In genomic region chr12:96327346-96327745, GRCh38 we compare ENCODE assay signal across 9 cellular contexts.
DNase-seq lines count a peak whose midpoint lies in the region; ATAC-seq and TF ChIP-seq lines count a peak whose summit lies in the region.
"Had no signal": no experiment of that assay in that cellular context is flagged by ENCODE, and none has a peak within 500 bp of the region (broad histone marks: within the 10 kb centered on the region; RNA-seq: fewer than 3 reads in every experiment).

No MANE protein-coding gene starts in this region.

- peaks cover 49% of the 10 kb centered on the region for H3K4me1 Mint-ChIP-seq in activated CD8-positive, alpha-beta T cell treated with anti-CD3 and anti-CD28 coated beads for 36 hours (ENCODE audit: low read depth)
- H3K4me1 Mint-ChIP-seq in activated CD8-positive, alpha-beta T cell treated with anti-CD3 and anti-CD28 coated beads, Interleukin-2, amount 10 ng/mL, durations not matched to agents 7 days and 5 days (ENCODE audit: low read depth) = peaks cover 34% of the 10 kb centered on the region
- H3K4me1 Mint-ChIP-seq in stimulated activated effector memory CD8-positive, alpha-beta T cell treated with anti-CD3 and anti-CD28 coated beads, Interleukin-12 subunit alpha, Interleukin-12 subunit beta, amount 100 ng/mL, for 72 hours = peaks cover 45% of the 10 kb centered on the region

- no peaks in the 10 kb centered on the region for H3K9me3 Mint-ChIP-seq in activated CD8-positive, alpha-beta T cell treated with anti-CD3 and anti-CD28 coated beads for 36 hours
- H3K9me3 Mint-ChIP-seq in activated CD8-positive, alpha-beta T cell treated with anti-CD3 and anti-CD28 coated beads, Interleukin-2, amount 10 ng/mL, durations not matched to agents 7 days and 5 days (ENCODE audit: insufficient read depth) = no peaks in the 10 kb centered on the region
- H3K9me3 Mint-ChIP-seq in stimulated activated effector memory CD8-positive, alpha-beta T cell treated with anti-CD3 and anti-CD28 coated beads, Interleukin-12 subunit alpha, Interleukin-12 subunit beta, amount 100 ng/mL, for 72 hours = no peaks in the 10 kb centered on the region

- WGBS in mammary epithelial cell (ENCODE audit: low coverage, missing lambda C conversion rate) = 80% methylated on average over 1 of the region's 1 CpG

- no peaks in the 10 kb centered on the region for H3K27me3 ChIP-seq in mammary epithelial cell (ENCODE audit: insufficient read depth, low read length)

- no peaks in the 10 kb centered on the region for H3K9me3 ChIP-seq in mammary epithelial cell (replicated peaks; ENCODE audit: insufficient read depth, low read length)

- DNase-seq in activated CD8-positive, alpha-beta T cell treated with anti-CD3 and anti-CD28 coated beads for 36 hours = no peak
- DNase-seq in activated CD8-positive, alpha-beta T cell treated with anti-CD3 and anti-CD28 coated beads, Interleukin-2, amount 10 ng/mL, durations not matched to agents 7 days and 5 days = no peak
- no peak for DNase-seq in stimulated activated effector memory CD8-positive, alpha-beta T cell treated with anti-CD3 and anti-CD28 coated beads, Interleukin-12 subunit alpha, Interleukin-12 subunit beta, amount 100 ng/mL, for 72 hours (ENCODE audit: low spot score in 2 of 2)
- no peak for DNase-seq in stimulated activated CD4-positive, alpha-beta T cell treated with anti-CD3 and anti-CD28 coated beads, Interleukin-15, amount 100 ng/mL, for 24 hours
- DNase-seq in Ammon's horn (ENCODE audit: low spot score) = no peak
- DNase-seq in mammary epithelial cell = no peak
- DNase-seq: activated CD4-positive, alpha-beta T cell treated with anti-CD3 and anti-CD28 coated beads for 48 hours had no signal

- peak overlapping the region; percentile 72 for H3K27ac Mint-ChIP-seq in activated CD8-positive, alpha-beta T cell treated with anti-CD3 and anti-CD28 coated beads for 36 hours
- H3K27ac Mint-ChIP-seq in activated CD8-positive, alpha-beta T cell treated with anti-CD3 and anti-CD28 coated beads, Interleukin-2, amount 10 ng/mL, durations not matched to agents 7 days and 5 days = no peak overlapping the region
- no peak overlapping the region for H3K27ac Mint-ChIP-seq in stimulated activated effector memory CD8-positive, alpha-beta T cell treated with anti-CD3 and anti-CD28 coated beads, Interleukin-12 subunit alpha, Interleukin-12 subunit beta, amount 100 ng/mL, for 72 hours

- H4K20me1 ChIP-seq in mammary epithelial cell (ENCODE audit: insufficient read depth, low read length) = peaks cover 2% of the 10 kb centered on the region

- H3K4me2 ChIP-seq in mammary epithelial cell (ENCODE audit: insufficient read depth, low read depth, low read length) = no peak overlapping the region

- peaks cover 7% of the 10 kb centered on the region for H3K36me3 ChIP-seq in mammary epithelial cell (ENCODE audit: insufficient read depth, low read length)

- dilution Hi-C loops in mammary epithelial cell (cut with HindIII; ENCODE audit: low sequenced_read_pairs) = loop anchor here (5.0 kb wide), 1 partner anchor 50 kb away; no protein-coding TSS in a partner anchor

- peaks cover 36% of the 10 kb centered on the region for H3K36me3 Mint-ChIP-seq in activated CD8-positive, alpha-beta T cell treated with anti-CD3 and anti-CD28 coated beads for 36 hours (ENCODE audit: low read depth)
- peaks cover 45% of the 10 kb centered on the region for H3K36me3 Mint-ChIP-seq in activated CD8-positive, alpha-beta T cell treated with anti-CD3 and anti-CD28 coated beads, Interleukin-2, amount 10 ng/mL, durations not matched to agents 7 days and 5 days (ENCODE audit: low read depth)
- H3K36me3 Mint-ChIP-seq in stimulated activated effector memory CD8-positive, alpha-beta T cell treated with anti-CD3 and anti-CD28 coated beads, Interleukin-12 subunit alpha, Interleukin-12 subunit beta, amount 100 ng/mL, for 72 hours = peaks cover 28% of the 10 kb centered on the region

- H3K9ac ChIP-seq in mammary epithelial cell (ENCODE audit: insufficient read depth, low read length) = no peak overlapping the region

- H3K27ac ChIP-seq in mammary epithelial cell (ENCODE audit: insufficient read depth, low read depth, low read length) = no peak overlapping the region

- H3K27me3 Mint-ChIP-seq in activated CD8-positive, alpha-beta T cell treated with anti-CD3 and anti-CD28 coated beads for 36 hours = no peaks in the 10 kb centered on the region
- no peaks in the 10 kb centered on the region for H3K27me3 Mint-ChIP-seq in activated CD8-positive, alpha-beta T cell treated with anti-CD3 and anti-CD28 coated beads, Interleukin-2, amount 10 ng/mL, durations not matched to agents 7 days and 5 days (ENCODE audit: low read depth)

- no TSS peak for BruUV-seq in mammary epithelial cell (replicated peaks; lab: Mats Ljungman, UMichigan)

- CTCF ChIA-PET in activated CD8-positive, alpha-beta T cell treated with anti-CD3 and anti-CD28 coated beads for 36 hours (lab: Charles Lee) = interaction anchor here (0.8 to 1.4 kb wide), 2 partner anchors 16 to 189 kb away, joined by 3 to 4 read pairs; no protein-coding TSS in a partner anchor
- CTCF ChIA-PET in activated CD8-positive, alpha-beta T cell treated with anti-CD3 and anti-CD28 coated beads, Interleukin-2, amount 10 ng/mL, durations not matched to agents 7 days and 5 days (lab: Charles Lee) = interaction anchor here (1.8 to 2.2 kb wide), 2 partner anchors 10 to 33 kb away, joined by 5 to 6 read pairs; no protein-coding TSS in a partner anchor
- CTCF ChIA-PET in mammary epithelial cell (lab: Charles Lee; ENCODE audit: low non-redundant PET) = no interaction called here

- POLR2A ChIA-PET in activated CD8-positive, alpha-beta T cell treated with anti-CD3 and anti-CD28 coated beads for 36 hours (lab: Charles Lee) = no interaction called here
- POLR2A ChIA-PET in activated CD8-positive, alpha-beta T cell treated with anti-CD3 and anti-CD28 coated beads, Interleukin-2, amount 10 ng/mL, durations not matched to agents 7 days and 5 days (lab: Charles Lee) = interaction anchor here (0.6 to 0.8 kb wide), 2 partner anchors 19 to 73 kb away, joined by 3 to 5 read pairs; partner anchors contain the start of gene CDK17

- in situ Hi-C loops in mammary epithelial cell (cut with MboI; ENCODE audit: low sequenced_read_pairs in 2 of 2) = no loop called here

- peak; percentile 46 for ATAC-seq in activated CD8-positive, alpha-beta T cell treated with anti-CD3 and anti-CD28 coated beads for 36 hours
- no peak for ATAC-seq in activated CD8-positive, alpha-beta T cell treated with anti-CD3 and anti-CD28 coated beads, Interleukin-2, amount 10 ng/mL, durations not matched to agents 7 days and 5 days
- ATAC-seq in HG02571 (IDR thresholded peaks at IDR 0.05; ENCODE audit: unreplicated experiment) = peak; percentile 77
- ATAC-seq in HG03521 (IDR thresholded peaks at IDR 0.05; ENCODE audit: unreplicated experiment) = peak; percentile 78
- ATAC-seq in stimulated activated effector memory CD8-positive, alpha-beta T cell treated with anti-CD3 and anti-CD28 coated beads, Interleukin-12 subunit alpha, Interleukin-12 subunit beta, amount 100 ng/mL, for 72 hours = peak; percentile 40

- peaks cover 78% of the 10 kb centered on the region for H3K79me2 ChIP-seq in mammary epithelial cell (ENCODE audit: insufficient read depth, low read length)

- H3K4me3 ChIP-seq in mammary epithelial cell (replicated peaks in 1 of 3; ENCODE audit: insufficient read depth in 1 of 3, low read depth in 2 of 3, low read length in 3 of 3) = no peak overlapping the region

- H2AFZ ChIP-seq in mammary epithelial cell (ENCODE audit: low read depth, low read length) = no peak overlapping the region

- H3K4me1 ChIP-seq in mammary epithelial cell (ENCODE audit: insufficient read depth, low read length) = no peaks in the 10 kb centered on the region

- H3K4me3 Mint-ChIP-seq in activated CD8-positive, alpha-beta T cell treated with anti-CD3 and anti-CD28 coated beads for 36 hours = no peak overlapping the region
- H3K4me3 Mint-ChIP-seq in activated CD8-positive, alpha-beta T cell treated with anti-CD3 and anti-CD28 coated beads, Interleukin-2, amount 10 ng/mL, durations not matched to agents 7 days and 5 days = no peak overlapping the region
- H3K4me3 Mint-ChIP-seq in stimulated activated effector memory CD8-positive, alpha-beta T cell treated with anti-CD3 and anti-CD28 coated beads, Interleukin-12 subunit alpha, Interleukin-12 subunit beta, amount 100 ng/mL, for 72 hours = no peak overlapping the region

- no peak for TF ChIP-seq CTCF in activated CD8-positive, alpha-beta T cell treated with anti-CD3 and anti-CD28 coated beads for 36 hours (IDR thresholded peaks at IDR 0.05)
- no peak for TF ChIP-seq CTCF in mammary epithelial cell (conservative IDR thresholded peaks at IDR 0.05 in 1 of 2, IDR thresholded peaks at IDR 0.05 in 1 of 2; ENCODE audit: extremely low read depth in 1 of 2, insufficient read depth in 1 of 2, low read depth in 1 of 2, low read length in 2 of 2)

- intact Hi-C loops in activated CD8-positive, alpha-beta T cell treated with anti-CD3 and anti-CD28 coated beads for 36 hours (cut with micrococcal nuclease) = no loop called here
- intact Hi-C loops in mammary epithelial cell (cut with micrococcal nuclease) = no loop called here
